Comparison of ENCODE assay signal across 11 cellular contexts in genomic region chr22:29300807-29301601, GRCh38. TPM values are rescaled to one million over a fixed set of nuclear protein-coding genes. Genes with fewer than 3 reads are reported as not detected.
DNase-seq lines count a peak whose midpoint lies in the region; ATAC-seq, FAIRE-seq and TF ChIP-seq lines count a peak whose summit lies in the region.
"Had no signal": no experiment of that assay in that cellular context is flagged by ENCODE, and none has a peak within 500 bp of the region (broad histone marks: within the 10 kb centered on the region; RNA-seq: fewer than 3 reads in every experiment).

No MANE protein-coding gene starts in this region.

- POLR2A ChIA-PET in CD4-positive, alpha-beta T cell (lab: Charles Lee), result no interaction called here
- POLR2A ChIA-PET in activated CD8-positive, alpha-beta T cell treated with anti-CD3 and anti-CD28 coated beads for 36 hours (lab: Charles Lee), result interaction anchor here (0.7 to 6.1 kb wide), 3 partner anchors 25 to 85 kb away, joined by 3 to 29 read pairs (median 4); partner anchors contain the start of genes EWSR1 and RHBDD3
- POLR2A ChIA-PET in HepG2 (lab: Yijun Ruan, JAX), result interaction anchor here (1.0 kb wide), 1 partner anchor 41 kb away, joined by 4 read pairs; no protein-coding TSS in a partner anchor

- H3K27ac ChIP-seq in CD4-positive, alpha-beta T cell (ENCODE audit: low read depth, low read length), result no peak overlapping the region
- no peak overlapping the region for H3K27ac ChIP-seq in HepG2 (ENCODE audit: extremely low read length, insufficient read depth, low read length)
- no peak overlapping the region for H3K27ac ChIP-seq in hepatocyte
- H3K27ac ChIP-seq: heart right ventricle had no signal

- intact Hi-C loops in CD4-positive, alpha-beta T cell (cut with DNase I, micrococcal nuclease), result no loop called here
- intact Hi-C loops in activated CD8-positive, alpha-beta T cell treated with anti-CD3 and anti-CD28 coated beads for 36 hours (cut with micrococcal nuclease), result no loop called here
- intact Hi-C loops in HepG2 (cut with micrococcal nuclease; ENCODE audit: unreplicated experiment), result no loop called here

- H3K27me3 ChIP-seq in CD4-positive, alpha-beta T cell (ENCODE audit: control insufficient read depth, insufficient read depth, low read length), result peaks cover 8% of the 10 kb centered on the region
- no peaks in the 10 kb centered on the region for H3K27me3 ChIP-seq in HepG2 (ENCODE audit: control insufficient read depth in 1 of 2, insufficient read depth in 2 of 2, low read length in 2 of 2)
- no peaks in the 10 kb centered on the region for H3K27me3 ChIP-seq in hepatocyte
- H3K27me3 ChIP-seq: heart right ventricle had no signal

- H3K36me3 ChIP-seq in HepG2 (replicated peaks in 1 of 2; ENCODE audit: control insufficient read depth in 1 of 2, insufficient read depth in 2 of 2, low read length in 2 of 2) (peaks cover 26 to 36% of the 10 kb centered on the region in 2 experiments), hepatocyte (replicated peaks; ENCODE audit: insufficient read depth, low read depth) (peaks cover 15% of the 10 kb centered on the region)

- H3K79me2 ChIP-seq in HepG2 (ENCODE audit: insufficient read depth, low read length) (no peaks in the 10 kb centered on the region), hepatocyte (peaks cover 3% of the 10 kb centered on the region)

- TF ChIP-seq EP300 in HepG2 (IDR thresholded peaks at IDR 0.05; ENCODE audit: low read depth in 2 of 2, low read length in 2 of 2), result no peak
- TF ChIP-seq EP300 in HepG2 (CRISPR knock-in tag; IDR thresholded peaks at IDR 0.05; ENCODE audit: borderline replicate concordance), result no peak

- peaks cover 28% of the 10 kb centered on the region for H3K4me1 ChIP-seq in HepG2 (ENCODE audit: insufficient read depth, low read length)
- no peaks in the 10 kb centered on the region for H3K4me1 ChIP-seq in hepatocyte (ENCODE audit: insufficient read depth)

- no peaks in the 10 kb centered on the region for H3K9me3 ChIP-seq in CD4-positive, alpha-beta T cell (ENCODE audit: control insufficient read depth, low read length)
- H3K9me3 ChIP-seq in HepG2 (ENCODE audit: low read length) (no peaks in the 10 kb centered on the region), hepatocyte (ENCODE audit: low read depth) (no peaks in the 10 kb centered on the region)
- H3K9me3 ChIP-seq: heart right ventricle had no signal

- peaks cover 11% of the 10 kb centered on the region for H3K27me3 Mint-ChIP-seq in CD4-positive, alpha-beta T cell
- peaks cover 14% of the 10 kb centered on the region for H3K27me3 Mint-ChIP-seq in activated CD8-positive, alpha-beta T cell treated with anti-CD3 and anti-CD28 coated beads for 36 hours
- H3K27me3 Mint-ChIP-seq in T-helper 2 cell treated with Interferon-gamma antibody and Interleukin-4, amounts not matched to agents 5 μg/mL and 100 μg/mL, for 36 hours (ENCODE audit: low read depth), result peaks cover 6% of the 10 kb centered on the region

- H3K9me2 ChIP-seq in hepatocyte (replicated peaks; ENCODE audit: insufficient read depth), result no peaks in the 10 kb centered on the region

- TF ChIP-seq POLR2A in GM12892 (IDR thresholded peaks at IDR 0.05; ENCODE audit: low read depth, low read length) (peak; percentile 85), HepG2 (IDR thresholded peaks at IDR 0.05; ENCODE audit: insufficient read depth in 1 of 2, low read depth in 2 of 2, low read length in 2 of 2) (peak in 1 of 2 experiments; percentile 54; a peak in 2 of 4 replicates)

- no peak for TF ChIP-seq CTCF in CD4-positive, alpha-beta T cell (IDR thresholded peaks at IDR 0.05)
- TF ChIP-seq CTCF in activated CD8-positive, alpha-beta T cell treated with anti-CD3 and anti-CD28 coated beads for 36 hours (IDR thresholded peaks at IDR 0.05), result no peak
- TF ChIP-seq CTCF in HepG2 (CRISPR knock-in tag; IDR thresholded peaks at IDR 0.05) (no peak), hepatocyte (IDR thresholded peaks at IDR 0.05; ENCODE audit: poor library complexity) (no peak)

- no peak overlapping the region for H3K9ac ChIP-seq in HepG2 (ENCODE audit: insufficient read depth, low read depth, low read length)

- no peak overlapping the region for H3K4me3 Mint-ChIP-seq in CD4-positive, alpha-beta T cell
- no peak overlapping the region for H3K4me3 Mint-ChIP-seq in activated CD8-positive, alpha-beta T cell treated with anti-CD3 and anti-CD28 coated beads for 36 hours
- no peak overlapping the region for H3K4me3 Mint-ChIP-seq in T-helper 2 cell treated with Interferon-gamma antibody and Interleukin-4, amounts not matched to agents 5 μg/mL and 100 μg/mL, for 36 hours

- peaks cover 59% of the 10 kb centered on the region for H3K36me3 Mint-ChIP-seq in CD4-positive, alpha-beta T cell (ENCODE audit: low read depth)
- peaks cover 39% of the 10 kb centered on the region for H3K36me3 Mint-ChIP-seq in activated CD8-positive, alpha-beta T cell treated with anti-CD3 and anti-CD28 coated beads for 36 hours (ENCODE audit: low read depth)
- peaks cover 47% of the 10 kb centered on the region for H3K36me3 Mint-ChIP-seq in T-helper 2 cell treated with Interferon-gamma antibody and Interleukin-4, amounts not matched to agents 5 μg/mL and 100 μg/mL, for 36 hours (ENCODE audit: low read depth)

- H3K9me3 Mint-ChIP-seq in CD4-positive, alpha-beta T cell, result no peaks in the 10 kb centered on the region
- no peaks in the 10 kb centered on the region for H3K9me3 Mint-ChIP-seq in activated CD8-positive, alpha-beta T cell treated with anti-CD3 and anti-CD28 coated beads for 36 hours
- no peaks in the 10 kb centered on the region for H3K9me3 Mint-ChIP-seq in T-helper 2 cell treated with Interferon-gamma antibody and Interleukin-4, amounts not matched to agents 5 μg/mL and 100 μg/mL, for 36 hours

- H3K27ac Mint-ChIP-seq in CD4-positive, alpha-beta T cell, result peak overlapping the region; percentile 27
- H3K27ac Mint-ChIP-seq in activated CD8-positive, alpha-beta T cell treated with anti-CD3 and anti-CD28 coated beads for 36 hours, result peak overlapping the region; percentile 21
- no peak overlapping the region for H3K27ac Mint-ChIP-seq in T-helper 2 cell treated with Interferon-gamma antibody and Interleukin-4, amounts not matched to agents 5 μg/mL and 100 μg/mL, for 36 hours

- in situ Hi-C loops in HepG2 (cut with HindIII; ENCODE audit: extremely low pct_ligation_motif_present, low pct_unique_long_range_greater_than_20kb), result no loop called here

- H3K4me2 ChIP-seq in HepG2 (ENCODE audit: low read depth, low read length), result no peak overlapping the region
- no peak overlapping the region for H3K4me2 ChIP-seq in hepatocyte

- no peak overlapping the region for H3K4me3 ChIP-seq in HepG2 (replicated peaks in 1 of 3; ENCODE audit: insufficient read depth in 1 of 3, low read depth in 2 of 3, low read length in 3 of 3)
- H3K4me3 ChIP-seq in hepatocyte, result no peak overlapping the region
- H3K4me3 ChIP-seq: heart right ventricle had no signal

- no peak for FAIRE-seq in GM12892 (lab: Jason Lieb, UNC)
- no peak for FAIRE-seq in HepG2 (lab: Jason Lieb, UNC)
- FAIRE-seq: HTR-8/SVneo had no signal

- H2AFZ ChIP-seq in HepG2 (ENCODE audit: low read length) (no peak overlapping the region), hepatocyte (no peak overlapping the region)

- TF ChIP-seq RAD21 in HepG2 (CRISPR knock-in tag; IDR thresholded peaks at IDR 0.05), result no peak

- 91% methylated on average over 10 of the region's 10 CpGs for WGBS in HepG2 (ENCODE audit: low lambda C conversion rate)
- 88% methylated on average over 10 of the region's 10 CpGs for WGBS in hepatocyte (ENCODE audit: low lambda C conversion rate, missing lambda C conversion rate)

- 0 out of 2 replicates have a peak, but pooled peaks cover 9% of the 10 kb centered on the region for H4K20me1 ChIP-seq in HepG2 (ENCODE audit: insufficient read depth, low read length)
- H4K20me1 ChIP-seq in hepatocyte (ENCODE audit: insufficient read depth, poor library complexity, severe bottlenecking), result peaks cover 16% of the 10 kb centered on the region

- CTCF ChIA-PET in CD4-positive, alpha-beta T cell (lab: Charles Lee), result no interaction called here
- CTCF ChIA-PET in activated CD8-positive, alpha-beta T cell treated with anti-CD3 and anti-CD28 coated beads for 36 hours (lab: Charles Lee), result interaction anchor here (4.7 kb wide), 1 partner anchor 12 kb away, joined by 25 read pairs; no protein-coding TSS in a partner anchor
- CTCF ChIA-PET in HepG2 (lab: Yijun Ruan, JAX; ENCODE audit: low intra/inter-chr PET ratio, low total read pairs), result no interaction called here

- DNase-seq in CD4-positive, alpha-beta T cell, result no peak
- DNase-seq in GM12892 (ENCODE audit: insufficient read length) (no peak), HepG2 (ENCODE audit: low spot score) (no peak), cortex of kidney (lab: John Stamatoyannopoulos, UW) (no peak), hepatocyte (ENCODE audit: low spot score) (no peak)
- no peak for DNase-seq in activated CD8-positive, alpha-beta T cell treated with anti-CD3 and anti-CD28 coated beads for 36 hours
- no peak for DNase-seq in T-helper 2 cell treated with Interferon-gamma antibody and Interleukin-4, amounts not matched to agents 5 μg/mL and 100 μg/mL, for 36 hours (ENCODE audit: low spot score)
- DNase-seq: heart right ventricle, NCI-H1694 had no signal

- peak; percentile 29 for ATAC-seq in CD4-positive, alpha-beta T cell (ENCODE audit: poor library complexity)
- no peak for ATAC-seq in activated CD8-positive, alpha-beta T cell treated with anti-CD3 and anti-CD28 coated beads for 36 hours
- peak; percentile 6 for ATAC-seq in HepG2
- no peak for ATAC-seq in GM18870 (IDR thresholded peaks at IDR 0.05; ENCODE audit: unreplicated experiment)
- ATAC-seq: heart right ventricle had no signal

- H3K4me1 Mint-ChIP-seq in CD4-positive, alpha-beta T cell (ENCODE audit: low read depth), result peaks cover 2% of the 10 kb centered on the region
- peaks cover 8% of the 10 kb centered on the region for H3K4me1 Mint-ChIP-seq in activated CD8-positive, alpha-beta T cell treated with anti-CD3 and anti-CD28 coated beads for 36 hours (ENCODE audit: low read depth)
- H3K4me1 Mint-ChIP-seq in T-helper 2 cell treated with Interferon-gamma antibody and Interleukin-4, amounts not matched to agents 5 μg/mL and 100 μg/mL, for 36 hours (ENCODE audit: low read depth), result peaks cover 2% of the 10 kb centered on the region

- BruUV-seq in HepG2 (replicated peaks; lab: Mats Ljungman, UMichigan), result no TSS peak

RNA-seq across cellular contexts. Expression of gene GAS2L1, which starts 5.4 kb away (rescaled TPM):
- total RNA-seq in CD4-positive, alpha-beta T cell, result under 1 TPM; 0.28 to 0.77 TPM
- not detected for polyA plus RNA-seq in GM12892 (2012; ENCODE audit: missing spikeins)
- total RNA-seq in activated CD8-positive, alpha-beta T cell treated with anti-CD3 and anti-CD28 coated beads for 36 hours, result 1 to 10 TPM in 1 of 2 experiments, under 1 TPM in 1; 0.36 to 1.1 TPM
- total RNA-seq in HepG2 (2016; rRNA removed; fragmentation: Illumina TruSeq; extraction: Trizol) (2.6 and 3.3 TPM in 2 replicates), hepatocyte (10.4 and 11.7 TPM in 2 replicates)
- total RNA-seq in HepG2 (2016; cell fraction: cytosol; rRNA removed; fragmentation: Illumina TruSeq; extraction: Trizol; ENCODE audit: low read depth), result 3.1 TPM in 2 replicates
- total RNA-seq in HepG2 (2016; cell fraction: insoluble cytoplasmic fraction; rRNA removed; fragmentation: Illumina TruSeq; extraction: Trizol), result 1.9 and 3.4 TPM in 2 replicates
- total RNA-seq in HepG2 (2016; cell fraction: membrane; rRNA removed; fragmentation: Illumina TruSeq; extraction: Trizol), result 6.6 and 6.7 TPM in 2 replicates
- total RNA-seq in HepG2 (2016; cell fraction: nucleus; rRNA removed; fragmentation: Illumina TruSeq; extraction: Trizol), result 2.1 and 2.7 TPM in 2 replicates
- polyA plus RNA-seq in HepG2 (2011; rRNA removed) (1.8 and 2.2 TPM in 2 replicates), hepatocyte (34.0 and 46.0 TPM in 2 replicates)
- polyA plus RNA-seq in HepG2 (2011; cell fraction: cytosol; rRNA removed), result 1.8 and 3.2 TPM in 2 replicates
- 6.0 and 8.0 TPM in 2 replicates for polyA plus RNA-seq in HepG2 (2011; cell fraction: nucleus; rRNA removed)
- 0.98 and 1.3 TPM in 2 replicates for polyA plus RNA-seq in HepG2 (2012)
- 4.1 and 4.7 TPM in 2 replicates for polyA plus RNA-seq in HepG2 (2016; cell fraction: cytosol; fragmentation: Illumina TruSeq; extraction: Trizol; ENCODE audit: low read depth)
- 3.4 and 4.4 TPM in 2 replicates for polyA plus RNA-seq in HepG2 (2016; cell fraction: insoluble cytoplasmic fraction; fragmentation: Illumina TruSeq; extraction: Trizol; ENCODE audit: low read depth)
- 7.9 and 8.8 TPM in 2 replicates for polyA plus RNA-seq in HepG2 (2016; cell fraction: membrane; fragmentation: Illumina TruSeq; extraction: Trizol; ENCODE audit: low read depth)
- polyA plus RNA-seq in HepG2 (2016; cell fraction: nucleus; fragmentation: Illumina TruSeq; extraction: Trizol; ENCODE audit: insufficient read depth, low read depth), result 5.9 and 7.0 TPM in 2 replicates
- polyA minus RNA-seq in HepG2 (2011; rRNA and poly(A)+ RNA removed; ENCODE audit: low replicate concordance), result 2.7 and 10.4 TPM in 2 replicates
- polyA minus RNA-seq in HepG2 (2011; cell fraction: cytosol; rRNA and poly(A)+ RNA removed), result 1.5 and 1.6 TPM in 2 replicates
- 1.9 and 3.5 TPM in 2 replicates for polyA minus RNA-seq in HepG2 (2011; cell fraction: nucleus; rRNA and poly(A)+ RNA removed)

RNA-seq across cellular contexts. Expression of gene RASL10A, which starts 14.5 kb away (rescaled TPM):
- under 1 TPM; 0.30 to 0.36 TPM for total RNA-seq in CD4-positive, alpha-beta T cell
- polyA plus RNA-seq in GM12892 (2012; ENCODE audit: missing spikeins), result not detected
- under 1 TPM in 1 of 2 experiments, not detected in 1; 0.56 TPM for total RNA-seq in activated CD8-positive, alpha-beta T cell treated with anti-CD3 and anti-CD28 coated beads for 36 hours
- total RNA-seq in HepG2 (2016; rRNA removed; fragmentation: Illumina TruSeq; extraction: Trizol) (0.22 TPM in 1 of 2 replicates, not detected in the other), hepatocyte (0.33 and 1.7 TPM in 2 replicates)
- total RNA-seq in HepG2 (2016; cell fraction: cytosol; rRNA removed; fragmentation: Illumina TruSeq; extraction: Trizol; ENCODE audit: low read depth), result not detected in 2 replicates
- not detected in 2 replicates for total RNA-seq in HepG2 (2016; cell fraction: insoluble cytoplasmic fraction; rRNA removed; fragmentation: Illumina TruSeq; extraction: Trizol)
- total RNA-seq in HepG2 (2016; cell fraction: membrane; rRNA removed; fragmentation: Illumina TruSeq; extraction: Trizol), result not detected in 2 replicates
- total RNA-seq in HepG2 (2016; cell fraction: nucleus; rRNA removed; fragmentation: Illumina TruSeq; extraction: Trizol), result not detected in 2 replicates
- polyA plus RNA-seq in HepG2 (2011; rRNA removed) (0.05 and 0.08 TPM in 2 replicates), hepatocyte (5.3 and 6.3 TPM in 2 replicates)
- polyA plus RNA-seq in HepG2 (2011; cell fraction: cytosol; rRNA removed), result 0.08 and 0.17 TPM in 2 replicates
- 0.40 and 1.6 TPM in 2 replicates for polyA plus RNA-seq in HepG2 (2011; cell fraction: nucleus; rRNA removed)
- polyA plus RNA-seq in HepG2 (2012), result not detected in 2 replicates
- not detected in 2 replicates for polyA plus RNA-seq in HepG2 (2016; cell fraction: cytosol; fragmentation: Illumina TruSeq; extraction: Trizol; ENCODE audit: low read depth)
- not detected in 2 replicates for polyA plus RNA-seq in HepG2 (2016; cell fraction: insoluble cytoplasmic fraction; fragmentation: Illumina TruSeq; extraction: Trizol; ENCODE audit: low read depth)
- polyA plus RNA-seq in HepG2 (2016; cell fraction: membrane; fragmentation: Illumina TruSeq; extraction: Trizol; ENCODE audit: low read depth), result not detected in 2 replicates
- polyA plus RNA-seq in HepG2 (2016; cell fraction: nucleus; fragmentation: Illumina TruSeq; extraction: Trizol; ENCODE audit: insufficient read depth, low read depth), result 1.5 TPM in 1 of 2 replicates, not detected in the other
- 0.09 TPM in 1 of 2 replicates, not detected in the other for polyA minus RNA-seq in HepG2 (2011; rRNA and poly(A)+ RNA removed; ENCODE audit: low replicate concordance)
- not detected in 2 replicates for polyA minus RNA-seq in HepG2 (2011; cell fraction: cytosol; rRNA and poly(A)+ RNA removed)
- polyA minus RNA-seq in HepG2 (2011; cell fraction: nucleus; rRNA and poly(A)+ RNA removed), result not detected in 2 replicates

RNA-seq across cellular contexts. Expression of gene EWSR1, which starts 32.9 kb away (rescaled TPM):
- 100 to 1,000 TPM; 292 to 309 TPM for total RNA-seq in CD4-positive, alpha-beta T cell
- 159 TPM for polyA plus RNA-seq in GM12892 (2012; ENCODE audit: missing spikeins)
- 100 to 1,000 TPM; 307 to 315 TPM for total RNA-seq in activated CD8-positive, alpha-beta T cell treated with anti-CD3 and anti-CD28 coated beads for 36 hours
- total RNA-seq in HepG2 (2016; rRNA removed; fragmentation: Illumina TruSeq; extraction: Trizol) (167 and 211 TPM in 2 replicates), hepatocyte (161 TPM in 2 replicates)
- 28.9 and 32.2 TPM in 2 replicates for total RNA-seq in HepG2 (2016; cell fraction: cytosol; rRNA removed; fragmentation: Illumina TruSeq; extraction: Trizol; ENCODE audit: low read depth)
- total RNA-seq in HepG2 (2016; cell fraction: insoluble cytoplasmic fraction; rRNA removed; fragmentation: Illumina TruSeq; extraction: Trizol), result 146 and 211 TPM in 2 replicates
- 47.2 and 49.1 TPM in 2 replicates for total RNA-seq in HepG2 (2016; cell fraction: membrane; rRNA removed; fragmentation: Illumina TruSeq; extraction: Trizol)
- total RNA-seq in HepG2 (2016; cell fraction: nucleus; rRNA removed; fragmentation: Illumina TruSeq; extraction: Trizol), result 216 and 251 TPM in 2 replicates
- polyA plus RNA-seq in HepG2 (2011; rRNA removed) (326 and 401 TPM in 2 replicates), hepatocyte (269 and 315 TPM in 2 replicates)
- polyA plus RNA-seq in HepG2 (2011; cell fraction: cytosol; rRNA removed), result 202 and 208 TPM in 2 replicates
- polyA plus RNA-seq in HepG2 (2011; cell fraction: nucleus; rRNA removed), result 687 and 755 TPM in 2 replicates
- 138 and 189 TPM in 2 replicates for polyA plus RNA-seq in HepG2 (2012)
- polyA plus RNA-seq in HepG2 (2016; cell fraction: cytosol; fragmentation: Illumina TruSeq; extraction: Trizol; ENCODE audit: low read depth), result 22.8 and 25.5 TPM in 2 replicates
- polyA plus RNA-seq in HepG2 (2016; cell fraction: insoluble cytoplasmic fraction; fragmentation: Illumina TruSeq; extraction: Trizol; ENCODE audit: low read depth), result 183 and 203 TPM in 2 replicates
- 29.2 and 38.3 TPM in 2 replicates for polyA plus RNA-seq in HepG2 (2016; cell fraction: membrane; fragmentation: Illumina TruSeq; extraction: Trizol; ENCODE audit: low read depth)
- polyA plus RNA-seq in HepG2 (2016; cell fraction: nucleus; fragmentation: Illumina TruSeq; extraction: Trizol; ENCODE audit: insufficient read depth, low read depth), result 477 and 502 TPM in 2 replicates
- polyA minus RNA-seq in HepG2 (2011; rRNA and poly(A)+ RNA removed; ENCODE audit: low replicate concordance), result 381 and 574 TPM in 2 replicates
- 103 and 111 TPM in 2 replicates for polyA minus RNA-seq in HepG2 (2011; cell fraction: cytosol; rRNA and poly(A)+ RNA removed)
- 302 and 303 TPM in 2 replicates for polyA minus RNA-seq in HepG2 (2011; cell fraction: nucleus; rRNA and poly(A)+ RNA removed)

RNA-seq across cellular contexts. Expression of gene RHBDD3, which starts 33.2 kb away (rescaled TPM):
- 10 to 100 TPM in 1 of 2 experiments, 1 to 10 TPM in 1; 9.0 to 11.7 TPM for total RNA-seq in CD4-positive, alpha-beta T cell
- 8.0 TPM for polyA plus RNA-seq in GM12892 (2012; ENCODE audit: missing spikeins)
- total RNA-seq in activated CD8-positive, alpha-beta T cell treated with anti-CD3 and anti-CD28 coated beads for 36 hours, result 10 to 100 TPM; 24.5 to 25.4 TPM
- total RNA-seq in HepG2 (2016; rRNA removed; fragmentation: Illumina TruSeq; extraction: Trizol) (12.6 and 26.7 TPM in 2 replicates), hepatocyte (25.8 and 27.2 TPM in 2 replicates)
- 8.3 and 9.2 TPM in 2 replicates for total RNA-seq in HepG2 (2016; cell fraction: cytosol; rRNA removed; fragmentation: Illumina TruSeq; extraction: Trizol; ENCODE audit: low read depth)
- total RNA-seq in HepG2 (2016; cell fraction: insoluble cytoplasmic fraction; rRNA removed; fragmentation: Illumina TruSeq; extraction: Trizol), result 12.3 and 26.7 TPM in 2 replicates
- 16.9 and 21.6 TPM in 2 replicates for total RNA-seq in HepG2 (2016; cell fraction: membrane; rRNA removed; fragmentation: Illumina TruSeq; extraction: Trizol)
- total RNA-seq in HepG2 (2016; cell fraction: nucleus; rRNA removed; fragmentation: Illumina TruSeq; extraction: Trizol), result 24.7 and 26.9 TPM in 2 replicates
- polyA plus RNA-seq in HepG2 (2011; rRNA removed) (12.1 and 21.0 TPM in 2 replicates), hepatocyte (46.7 and 58.1 TPM in 2 replicates)
- polyA plus RNA-seq in HepG2 (2011; cell fraction: cytosol; rRNA removed), result 10.6 and 17.9 TPM in 2 replicates
- polyA plus RNA-seq in HepG2 (2011; cell fraction: nucleus; rRNA removed), result 38.6 and 38.8 TPM in 2 replicates
- polyA plus RNA-seq in HepG2 (2012), result 8.5 and 12.8 TPM in 2 replicates
- 6.5 and 10.4 TPM in 2 replicates for polyA plus RNA-seq in HepG2 (2016; cell fraction: cytosol; fragmentation: Illumina TruSeq; extraction: Trizol; ENCODE audit: low read depth)
- 10.8 and 11.3 TPM in 2 replicates for polyA plus RNA-seq in HepG2 (2016; cell fraction: insoluble cytoplasmic fraction; fragmentation: Illumina TruSeq; extraction: Trizol; ENCODE audit: low read depth)
- 11.9 and 12.6 TPM in 2 replicates for polyA plus RNA-seq in HepG2 (2016; cell fraction: membrane; fragmentation: Illumina TruSeq; extraction: Trizol; ENCODE audit: low read depth)
- polyA plus RNA-seq in HepG2 (2016; cell fraction: nucleus; fragmentation: Illumina TruSeq; extraction: Trizol; ENCODE audit: insufficient read depth, low read depth), result 59.8 and 60.3 TPM in 2 replicates
- 9.9 and 18.2 TPM in 2 replicates for polyA minus RNA-seq in HepG2 (2011; rRNA and poly(A)+ RNA removed; ENCODE audit: low replicate concordance)
- polyA minus RNA-seq in HepG2 (2011; cell fraction: cytosol; rRNA and poly(A)+ RNA removed), result 5.7 and 7.1 TPM in 2 replicates
- polyA minus RNA-seq in HepG2 (2011; cell fraction: nucleus; rRNA and poly(A)+ RNA removed), result 7.7 and 9.3 TPM in 2 replicates

Comparison
In these comparisons a context has a peak if more than half of its experiments do, and no peak if none do; other contexts are left out.
1. ATAC-seq: peak in CD4-positive, alpha-beta T cell (single experiment) and HepG2 (single experiment); none in activated CD8-positive, alpha-beta T cell treated with anti-CD3 and anti-CD28 coated beads for 36 hours (single experiment) and GM18870 (single experiment).